ENCODE assay signal across 34 cellular contexts in genomic region chr4:113718252-113718651, GRCh38.
"Had no signal": no experiment of that assay in that cellular context is flagged by ENCODE, and none has a peak within 500 bp of the region (broad histone marks: within the 10 kb centered on the region; RNA-seq: fewer than 3 reads in every experiment).

No MANE protein-coding gene starts in this region.

- FAIRE-seq: astrocyte, bronchial epithelial cell had no signal

- H3K27ac Mint-ChIP-seq: activated B cell treated with CpG ODN at 0.5 μM for 24 hours; activated CD8-positive, alpha-beta T cell treated with anti-CD3 and anti-CD28 coated beads for 36 hours; activated naive CD4-positive, alpha-beta T cell treated with anti-CD3 and anti-CD28 coated beads, Interleukin-2, amount 10 ng/mL, durations not matched to agents 7 days and 5 days; activated naive CD8-positive, alpha-beta T cell; activated T-helper 1 cell treated with anti-CD3 and anti-CD28 coated beads, Interleukin-12 subunit alpha, Interleukin-12 subunit beta, Interleukin-2, Interleukin-4 antibody, amounts not matched to agents 30 ng/mL and 10 ng/mL and 1 ng/mL, durations not matched to agents 14 hours and 24 hours and 36 hours; activated T-helper 2 cell treated with anti-CD3 and anti-CD28 coated beads, Interferon-gamma antibody, Interleukin-2, Interleukin-4, amounts not matched to agents 10 μg/mL and 5 μg/mL and 100 μg/mL, durations not matched to agents 14 hours and 24 hours and 36 hours; dendritic cell treated with granulocyte-macrophage colony-stimulating factor and Interleukin-4, amounts not matched to agents 40 ng/mL and 50 ng/mL, for 4 days; endodermal cell; T-helper 17 cell; T-helper 2 cell treated with Interferon-gamma antibody and Interleukin-4, amounts not matched to agents 5 μg/mL and 100 μg/mL, for 36 hours had no signal

- H3K4me3 ChIP-seq: coronary artery, dorsolateral prefrontal cortex, esophagus muscularis mucosa, gastroesophageal sphincter had no signal

- H3K27me3 Mint-ChIP-seq: activated B cell treated with CpG ODN at 0.5 μM for 24 hours; activated CD8-positive, alpha-beta T cell treated with anti-CD3 and anti-CD28 coated beads for 36 hours; activated naive CD4-positive, alpha-beta T cell treated with anti-CD3 and anti-CD28 coated beads, Interleukin-2, amount 10 ng/mL, durations not matched to agents 7 days and 5 days; activated naive CD8-positive, alpha-beta T cell; central memory CD8-positive, alpha-beta T cell; dendritic cell treated with granulocyte-macrophage colony-stimulating factor and Interleukin-4, amounts not matched to agents 40 ng/mL and 50 ng/mL, for 4 days; T-helper 17 cell had no signal

- ATAC-seq: activated CD4-positive, CD25-positive, alpha-beta regulatory T cell treated with anti-CD3 and anti-CD28 coated beads, Interleukin-2, amount 50 U/mL, for 24 hours; activated CD8-positive, alpha-beta T cell treated with anti-CD3 and anti-CD28 coated beads for 36 hours; gastroesophageal sphincter; T-helper 17 cell had no signal

- H3K4me3 Mint-ChIP-seq: activated B cell treated with CpG ODN at 0.5 μM for 24 hours; activated CD8-positive, alpha-beta T cell treated with anti-CD3 and anti-CD28 coated beads for 36 hours; activated naive CD4-positive, alpha-beta T cell treated with anti-CD3 and anti-CD28 coated beads, Interleukin-2, amount 10 ng/mL, durations not matched to agents 7 days and 5 days; activated naive CD8-positive, alpha-beta T cell; activated T-helper 1 cell treated with anti-CD3 and anti-CD28 coated beads, Interleukin-12 subunit alpha, Interleukin-12 subunit beta, Interleukin-2, Interleukin-4 antibody, amounts not matched to agents 30 ng/mL and 10 ng/mL and 1 ng/mL, durations not matched to agents 14 hours and 24 hours and 36 hours; central memory CD8-positive, alpha-beta T cell; dendritic cell treated with granulocyte-macrophage colony-stimulating factor and Interleukin-4, amounts not matched to agents 40 ng/mL and 50 ng/mL, for 4 days; endodermal cell; T-helper 17 cell; T-helper 2 cell treated with Interferon-gamma antibody and Interleukin-4, amounts not matched to agents 5 μg/mL and 100 μg/mL, for 36 hours had no signal

- DNase-seq: activated B cell treated with CpG ODN at 0.5 μM for 24 hours; activated CD4-positive, alpha-beta T cell treated with anti-CD3 and anti-CD28 coated beads for 48 hours; activated CD4-positive, alpha-beta T cell treated with anti-CD3 and anti-CD28 coated beads, Interleukin-2, amount 50 U/mL, for 1 hour; activated CD4-positive, alpha-beta T cell treated with anti-CD3 and anti-CD28 coated beads, Interleukin-2, amount 50 U/mL, for 48 hours; activated CD8-positive, alpha-beta memory T cell treated with anti-CD3 and anti-CD28 coated beads for 24 hours; activated CD8-positive, alpha-beta T cell treated with anti-CD3 and anti-CD28 coated beads for 36 hours; activated effector memory CD4-positive, alpha-beta T cell treated with anti-CD3 and anti-CD28 coated beads, Interleukin-2, amount 50 U/mL, for 16 hours; activated naive CD4-positive, alpha-beta T cell treated with anti-CD3 and anti-CD28 coated beads, Interleukin-2, amount 10 ng/mL, durations not matched to agents 7 days and 5 days; activated T-cell treated with anti-CD3 and anti-CD28 coated beads, Interleukin-2, amount 50 U/mL, for 1 hour; activated T-cell treated with anti-CD3 and anti-CD28 coated beads, Interleukin-2, amount 50 U/mL, for 48 hours; amniotic stem cell; anterior cingulate cortex; brain microvascular endothelial cell; dorsolateral prefrontal cortex; effector memory CD4-positive, alpha-beta T cell; endodermal cell; erythroblast; foreskin melanocyte; T-helper 1 cell; T-helper 17 cell; T1000; WERI-Rb-1 had no signal

- H3K9me3 Mint-ChIP-seq: activated B cell treated with CpG ODN at 0.5 μM for 24 hours; activated CD8-positive, alpha-beta T cell treated with anti-CD3 and anti-CD28 coated beads for 36 hours; activated naive CD4-positive, alpha-beta T cell treated with anti-CD3 and anti-CD28 coated beads, Interleukin-2, amount 10 ng/mL, durations not matched to agents 7 days and 5 days; activated T-helper 1 cell treated with anti-CD3 and anti-CD28 coated beads, Interleukin-12 subunit alpha, Interleukin-12 subunit beta, Interleukin-2, Interleukin-4 antibody, amounts not matched to agents 30 ng/mL and 10 ng/mL and 1 ng/mL, durations not matched to agents 14 hours and 24 hours and 36 hours; activated T-helper 2 cell treated with anti-CD3 and anti-CD28 coated beads, Interferon-gamma antibody, Interleukin-2, Interleukin-4, amounts not matched to agents 10 μg/mL and 5 μg/mL and 100 μg/mL, durations not matched to agents 14 hours and 24 hours and 36 hours; central memory CD8-positive, alpha-beta T cell; dendritic cell treated with granulocyte-macrophage colony-stimulating factor and Interleukin-4, amounts not matched to agents 40 ng/mL and 50 ng/mL, for 4 days; endodermal cell; T-helper 2 cell treated with Interferon-gamma antibody and Interleukin-4, amounts not matched to agents 5 μg/mL and 100 μg/mL, for 36 hours had no signal

- H3K4me1 Mint-ChIP-seq: activated naive CD4-positive, alpha-beta T cell treated with anti-CD3 and anti-CD28 coated beads, Interleukin-2, amount 10 ng/mL, durations not matched to agents 7 days and 5 days had no signal
